18 cellular contexts compared by ENCODE assay signal in genomic region chr5:53549792-53550191, GRCh38. TPM values are rescaled to one million over a fixed set of nuclear protein-coding genes. Genes with fewer than 3 reads are reported as not detected.
DNase-seq lines count a peak whose midpoint lies in the region; ATAC-seq, FAIRE-seq and TF ChIP-seq lines count a peak whose summit lies in the region.
"Had no signal": no experiment of that assay in that cellular context is flagged by ENCODE, and none has a peak within 500 bp of the region (broad histone marks: within the 10 kb centered on the region; RNA-seq: fewer than 3 reads in every experiment).

No MANE protein-coding gene starts in this region.

- TF ChIP-seq CTCF in epithelial cell of esophagus (IDR thresholded peaks at IDR 0.05; ENCODE audit: insufficient read depth, low read depth, low read length, missing control alignments), result no peak

- H3K4me3 ChIP-seq in epithelial cell of esophagus (ENCODE audit: low read length) (no peak overlapping the region), right cardiac atrium (ENCODE audit: low read length) (no peak overlapping the region)
- H3K4me3 ChIP-seq: BLaER1, GM12878, HAP-1, K562 had no signal

- FAIRE-seq in HTR-8/SVneo (lab: Jason Lieb, UNC), result peak; percentile 73
- FAIRE-seq: GM12878, GM19239, H1, K562 had no signal

- no peak overlapping the region for H3K27ac ChIP-seq in right cardiac atrium (ENCODE audit: low read length)
- H3K27ac ChIP-seq: BLaER1 had no signal

- no peaks in the 10 kb centered on the region for H3K4me1 ChIP-seq in right cardiac atrium (ENCODE audit: control insufficient read depth, insufficient read depth, low read length)
- H3K4me1 ChIP-seq: BLaER1 had no signal

- no peaks in the 10 kb centered on the region for H3K9me3 ChIP-seq in right cardiac atrium (ENCODE audit: control insufficient read depth, low read length)
- H3K9me3 ChIP-seq: BLaER1, HAP-1 had no signal

- intact Hi-C loops in right cardiac atrium (cut with DNase I), result no loop called here

- ATAC-seq in right cardiac atrium (no peak), GM19452 (IDR thresholded peaks at IDR 0.05; ENCODE audit: unreplicated experiment) (no peak)
- ATAC-seq: GM12878, K562 had no signal

- DNase-seq in ELR (ENCODE audit: low read depth), result peak; percentile 42
- no peak for DNase-seq in HTR-8/SVneo (ENCODE audit: insufficient read length, low spot score)
- peak; percentile 43 for DNase-seq in epithelial cell of esophagus (ENCODE audit: low read depth)
- DNase-seq in NCI-H1694 treated with DMSO at 0.1 percent for 48 hours (lab: John Stamatoyannopoulos, UW), result no peak
- no peak for DNase-seq in right cardiac atrium
- DNase-seq in NCI-H2107 (lab: John Stamatoyannopoulos, UW), result no peak
- DNase-seq: 8988T; Calu3; CD4-positive, alpha-beta memory T cell; DMS79 treated with DMSO at 0.1 percent for 48 hours; IMR-90 had no signal

- 88% methylated on average over 2 of the region's 2 CpGs for WGBS in right cardiac atrium

- H3K27me3 ChIP-seq in right cardiac atrium (ENCODE audit: control insufficient read depth, insufficient read depth), result no peaks in the 10 kb centered on the region
- H3K27me3 ChIP-seq: BLaER1 had no signal

RNA-seq across cellular contexts. Expression of gene NDUFS4, which starts 10.6 kb away (rescaled TPM):
- 100 to 1,000 TPM; 101 to 124 (median 114) TPM for total RNA-seq in right cardiac atrium
- 177 TPM for polyA plus RNA-seq in right cardiac atrium

Comparison
In these comparisons a context has a peak if more than half of its experiments do, and no peak if none do; other contexts are left out.
1. DNase-seq: peak in ELR (single experiment) and epithelial cell of esophagus (single experiment); none in HTR-8/SVneo (single experiment), NCI-H1694 treated with DMSO at 0.1 percent for 48 hours (single experiment), right cardiac atrium (0 of 3) and NCI-H2107 (single experiment).